1 cellular context compared by ENCODE assay signal in the genomic region with DNA sequence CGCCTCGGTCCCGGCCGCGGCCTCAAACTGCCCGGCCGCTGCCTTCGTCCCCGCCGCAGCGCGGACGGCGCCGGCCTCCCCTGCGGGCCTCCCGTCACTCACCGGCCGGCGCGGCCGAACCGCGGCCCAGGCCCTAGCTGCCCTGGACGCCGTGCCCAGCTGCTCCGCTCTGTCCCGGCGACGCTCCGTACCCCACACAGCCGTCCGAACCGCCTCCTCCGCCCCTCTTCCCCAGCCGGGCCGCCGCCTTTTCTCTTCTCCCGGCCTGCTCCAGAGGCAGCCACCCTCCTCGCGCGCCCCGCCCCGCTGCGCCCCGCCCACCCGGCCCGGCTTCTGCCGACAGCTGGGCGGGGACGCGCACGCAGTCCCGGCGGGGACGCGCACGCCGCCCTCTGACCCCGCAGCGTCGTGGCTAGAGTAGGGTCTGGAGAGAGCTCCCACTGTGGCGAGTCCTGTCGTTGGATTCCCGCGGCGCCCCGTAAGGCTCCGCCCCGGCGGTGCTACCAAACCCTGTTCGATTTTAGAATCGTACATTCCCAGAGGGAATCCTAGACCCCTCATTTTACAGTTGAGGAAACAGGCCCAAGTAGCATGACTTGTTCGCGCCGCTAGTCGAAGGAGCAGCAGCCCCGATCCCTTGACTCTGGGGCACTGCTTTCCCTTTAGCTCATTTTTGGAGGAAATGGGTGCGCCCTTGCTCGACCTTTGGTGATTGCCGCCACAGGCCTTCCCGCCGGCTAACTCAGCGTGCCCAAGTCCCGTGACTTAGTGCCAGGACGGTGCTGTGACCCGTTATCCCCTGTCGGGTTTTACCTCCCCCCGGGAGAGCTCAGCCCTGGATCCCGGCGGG.
TF ChIP-seq lines count a peak whose summit lies in the region.

A gene with protein sequence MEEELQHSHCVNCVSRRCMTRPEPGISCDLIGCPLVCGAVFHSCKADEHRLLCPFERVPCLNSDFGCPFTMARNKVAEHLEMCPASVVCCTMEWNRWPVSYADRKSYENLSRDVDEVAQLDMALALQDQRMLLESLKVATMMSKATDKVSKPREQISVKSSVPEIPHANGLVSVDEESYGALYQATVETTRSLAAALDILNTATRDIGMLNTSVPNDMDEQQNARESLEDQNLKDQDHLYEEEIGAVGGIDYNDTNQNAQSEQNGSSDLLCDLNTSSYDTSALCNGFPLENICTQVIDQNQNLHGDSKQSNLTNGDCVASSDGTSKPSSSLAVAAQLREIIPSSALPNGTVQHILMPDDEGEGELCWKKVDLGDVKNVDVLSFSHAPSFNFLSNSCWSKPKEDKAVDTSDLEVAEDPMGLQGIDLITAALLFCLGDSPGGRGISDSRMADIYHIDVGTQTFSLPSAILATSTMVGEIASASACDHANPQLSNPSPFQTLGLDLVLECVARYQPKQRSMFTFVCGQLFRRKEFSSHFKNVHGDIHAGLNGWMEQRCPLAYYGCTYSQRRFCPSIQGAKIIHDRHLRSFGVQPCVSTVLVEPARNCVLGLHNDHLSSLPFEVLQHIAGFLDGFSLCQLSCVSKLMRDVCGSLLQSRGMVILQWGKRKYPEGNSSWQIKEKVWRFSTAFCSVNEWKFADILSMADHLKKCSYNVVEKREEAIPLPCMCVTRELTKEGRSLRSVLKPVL (minus strand): TSS at position 295 of the 850 bp plus-strand sequence. CDS start 8,390 bp downstream, outside the sequence.

TF ChIP-seq in HEK293, 187 proteins besides CTCF, POLR2A, EP300 and RAD21 (continued from another document and continues in another):
- TF ChIP-seq, protein P1, sequence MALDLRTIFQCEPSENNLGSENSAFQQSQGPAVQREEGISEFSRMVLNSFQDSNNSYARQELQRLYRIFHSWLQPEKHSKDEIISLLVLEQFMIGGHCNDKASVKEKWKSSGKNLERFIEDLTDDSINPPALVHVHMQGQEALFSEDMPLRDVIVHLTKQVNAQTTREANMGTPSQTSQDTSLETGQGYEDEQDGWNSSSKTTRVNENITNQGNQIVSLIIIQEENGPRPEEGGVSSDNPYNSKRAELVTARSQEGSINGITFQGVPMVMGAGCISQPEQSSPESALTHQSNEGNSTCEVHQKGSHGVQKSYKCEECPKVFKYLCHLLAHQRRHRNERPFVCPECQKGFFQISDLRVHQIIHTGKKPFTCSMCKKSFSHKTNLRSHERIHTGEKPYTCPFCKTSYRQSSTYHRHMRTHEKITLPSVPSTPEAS (tag by site-specific recombination; IDR thresholded peaks at IDR 0.05), result 0 out of 2 replicates have a peak, but pooled peaks have one; percentile 10
- TF ChIP-seq ZNF335 (tag by site-specific recombination; conservative IDR thresholded peaks at IDR 0.05) (peak; percentile 72), ZNF580 (tag by site-specific recombination; IDR thresholded peaks at IDR 0.05) (no peak), ZSCAN23 (tag by site-specific recombination; IDR thresholded peaks at IDR 0.05) (no peak), ZFP3 (tag by site-specific recombination; IDR thresholded peaks at IDR 0.05; ENCODE audit: low read depth) (no peak), TRIM28 (IDR thresholded peaks at IDR 0.05; ENCODE audit: borderline replicate concordance, low read length) (peak; percentile 69; the same call in 1 of the 2 replicates), ZBTB48 (tag by site-specific recombination; IDR thresholded peaks at IDR 0.05) (peak; percentile 98), ZNF202 (tag by site-specific recombination; IDR thresholded peaks at IDR 0.05; ENCODE audit: borderline replicate concordance) (no peak), ZNF792 (tag by site-specific recombination; IDR thresholded peaks at IDR 0.05) (no peak), YY2 (tag by site-specific recombination; IDR thresholded peaks at IDR 0.05) (no peak), PRDM10 (tag by site-specific recombination; IDR thresholded peaks at IDR 0.05) (peak; percentile 97), ZNF768 (tag by site-specific recombination; IDR thresholded peaks at IDR 0.05) (no peak), ZFHX2 (tag by site-specific recombination; conservative IDR thresholded peaks at IDR 0.05) (peak; percentile 19; the same call in 1 of the 2 replicates), PRDM1 (tag by site-specific recombination; IDR thresholded peaks at IDR 0.05) (no peak), ZNF37A (tag by site-specific recombination; IDR thresholded peaks at IDR 0.05) (no peak), HOXC10 (CRISPR knock-in tag; IDR thresholded peaks at IDR 0.05) (peak; percentile 96; the same call in 1 of the 2 replicates), ZNF391 (tag by site-specific recombination; IDR thresholded peaks at IDR 0.05; ENCODE audit: borderline replicate concordance, low read depth) (0 out of 2 replicates have a peak, but pooled peaks have one; percentile 25), ZNF555 (tag by site-specific recombination; conservative IDR thresholded peaks at IDR 0.05) (no peak), ZNF501 (tag by site-specific recombination; IDR thresholded peaks at IDR 0.05) (peak; percentile 89), ZNF558 (tag by site-specific recombination; IDR thresholded peaks at IDR 0.05) (no peak), KLF17 (tag by site-specific recombination; IDR thresholded peaks at IDR 0.05) (peak; percentile 34; the same call in 1 of the 2 replicates), SALL2 (tag by site-specific recombination; IDR thresholded peaks at IDR 0.05; ENCODE audit: borderline replicate concordance) (no peak), ZXDB (tag by site-specific recombination; IDR thresholded peaks at IDR 0.05) (peak; percentile 76), ZNF302 (tag by site-specific recombination; IDR thresholded peaks at IDR 0.05; ENCODE audit: low read depth) (no peak), ZNF626 (tag by site-specific recombination; IDR thresholded peaks at IDR 0.05) (no peak), KLF7 (tag by site-specific recombination; IDR thresholded peaks at IDR 0.05; ENCODE audit: borderline replicate concordance) (no peak), ZIC2 (tag by site-specific recombination; IDR thresholded peaks at IDR 0.05) (peak; percentile 87), ZNF571 (tag by site-specific recombination; IDR thresholded peaks at IDR 0.05) (no peak), ZNF354C (tag by site-specific recombination; IDR thresholded peaks at IDR 0.05; ENCODE audit: borderline replicate concordance, low read depth) (no peak), ZBTB10 (tag by site-specific recombination; IDR thresholded peaks at IDR 0.05) (0 out of 2 replicates have a peak, but pooled peaks have one; percentile 44), SP2 (tag by site-specific recombination; IDR thresholded peaks at IDR 0.05) (peak; percentile 73), ZNF707 (tag by site-specific recombination; IDR thresholded peaks at IDR 0.05) (no peak), ZNF248 (tag by site-specific recombination; IDR thresholded peaks at IDR 0.05) (no peak), ZNF560 (tag by site-specific recombination; IDR thresholded peaks at IDR 0.05; ENCODE audit: borderline replicate concordance) (no peak), ZNF423 (tag by site-specific recombination; IDR thresholded peaks at IDR 0.05) (no peak), ZNF174 (tag by site-specific recombination; IDR thresholded peaks at IDR 0.05) (no peak), ZNF585B (tag by site-specific recombination; IDR thresholded peaks at IDR 0.05) (no peak), ZBTB26 (tag by site-specific recombination; optimal IDR thresholded peaks at IDR 0.05) (peak; percentile 75)
- TF ChIP-seq, protein P2, sequence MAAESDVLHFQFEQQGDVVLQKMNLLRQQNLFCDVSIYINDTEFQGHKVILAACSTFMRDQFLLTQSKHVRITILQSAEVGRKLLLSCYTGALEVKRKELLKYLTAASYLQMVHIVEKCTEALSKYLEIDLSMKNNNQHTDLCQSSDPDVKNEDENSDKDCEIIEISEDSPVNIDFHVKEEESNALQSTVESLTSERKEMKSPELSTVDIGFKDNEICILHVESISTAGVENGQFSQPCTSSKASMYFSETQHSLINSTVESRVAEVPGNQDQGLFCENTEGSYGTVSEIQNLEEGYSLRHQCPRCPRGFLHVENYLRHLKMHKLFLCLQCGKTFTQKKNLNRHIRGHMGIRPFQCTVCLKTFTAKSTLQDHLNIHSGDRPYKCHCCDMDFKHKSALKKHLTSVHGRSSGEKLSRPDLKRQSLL (tag by site-specific recombination; IDR thresholded peaks at IDR 0.05), result no peak
- TF ChIP-seq, protein P3, sequence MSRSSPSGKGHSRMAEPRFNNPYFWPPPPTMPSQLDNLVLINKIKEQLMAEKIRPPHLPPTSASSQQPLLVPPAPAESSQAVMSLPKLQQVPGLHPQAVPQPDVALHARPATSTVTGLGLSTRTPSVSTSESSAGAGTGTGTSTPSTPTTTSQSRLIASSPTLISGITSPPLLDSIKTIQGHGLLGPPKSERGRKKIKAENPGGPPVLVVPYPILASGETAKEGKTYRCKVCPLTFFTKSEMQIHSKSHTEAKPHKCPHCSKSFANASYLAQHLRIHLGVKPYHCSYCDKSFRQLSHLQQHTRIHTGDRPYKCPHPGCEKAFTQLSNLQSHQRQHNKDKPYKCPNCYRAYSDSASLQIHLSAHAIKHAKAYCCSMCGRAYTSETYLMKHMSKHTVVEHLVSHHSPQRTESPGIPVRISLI (tag by site-specific recombination; IDR thresholded peaks at IDR 0.05), result no peak
- TF ChIP-seq, protein P4, sequence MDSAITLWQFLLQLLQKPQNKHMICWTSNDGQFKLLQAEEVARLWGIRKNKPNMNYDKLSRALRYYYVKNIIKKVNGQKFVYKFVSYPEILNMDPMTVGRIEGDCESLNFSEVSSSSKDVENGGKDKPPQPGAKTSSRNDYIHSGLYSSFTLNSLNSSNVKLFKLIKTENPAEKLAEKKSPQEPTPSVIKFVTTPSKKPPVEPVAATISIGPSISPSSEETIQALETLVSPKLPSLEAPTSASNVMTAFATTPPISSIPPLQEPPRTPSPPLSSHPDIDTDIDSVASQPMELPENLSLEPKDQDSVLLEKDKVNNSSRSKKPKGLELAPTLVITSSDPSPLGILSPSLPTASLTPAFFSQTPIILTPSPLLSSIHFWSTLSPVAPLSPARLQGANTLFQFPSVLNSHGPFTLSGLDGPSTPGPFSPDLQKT (IDR thresholded peaks at IDR 0.05; ENCODE audit: borderline replicate concordance, low read depth, low read length), result no peak
